In the genomic region with DNA sequence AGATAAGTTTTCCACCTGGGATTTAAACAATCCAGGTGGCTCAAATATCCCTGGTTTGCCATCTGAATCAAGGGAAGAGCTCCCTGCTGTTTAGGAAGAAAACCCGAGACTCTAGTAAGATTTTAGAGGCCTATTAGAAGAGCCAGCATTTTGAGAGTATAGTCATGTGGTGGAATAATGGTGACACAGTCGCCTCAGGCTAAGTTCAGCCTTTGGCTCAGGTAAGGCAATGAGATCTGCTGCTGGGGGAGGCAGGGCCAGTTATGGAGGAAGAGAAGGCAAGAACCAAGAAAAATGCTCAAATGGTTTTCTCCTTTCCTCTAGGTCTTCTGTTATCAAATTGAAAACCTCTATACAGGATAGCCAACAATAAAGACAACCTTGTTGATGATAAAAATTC, we compare ENCODE assay signal across 21 cellular contexts. TPM values are rescaled to one million over a fixed set of nuclear protein-coding genes. Genes with fewer than 3 reads are reported as not detected.
A peak's percentile ranks its signal among the peaks of the same experiment; 100 is the strongest.
DNase-seq lines count a peak whose midpoint lies in the region; ATAC-seq, FAIRE-seq and TF ChIP-seq lines count a peak whose summit lies in the region.
"Had no signal": no experiment of that assay in that cellular context is flagged by ENCODE, and none has a peak within 500 bp of the region (broad histone marks: within the 10 kb centered on the region; RNA-seq: fewer than 3 reads in every experiment).

No MANE protein-coding gene starts in this region.

- no peaks in the 10 kb centered on the region for H3K79me1 ChIP-seq in trophoblast cell (ENCODE audit: low read length)

- peak overlapping the region; percentile 43 for H2AK5ac ChIP-seq in trophoblast cell (ENCODE audit: low read length)

- DNase-seq in NCI-H2107 treated with DMSO at 0.1 percent for 48 hours (lab: John Stamatoyannopoulos, UW; ENCODE audit: unreplicated experiment) (peak; percentile 54), NCI-H2107 (lab: John Stamatoyannopoulos, UW) (no peak), M059J (ENCODE audit: low read depth) (peak; percentile 44), bronchial epithelial cell (ENCODE audit: low read depth) (peak; percentile 53), trophoblast cell (peak; percentile 72 to 90), NCI-H446 (lab: John Stamatoyannopoulos, UW) (no peak)
- DNase-seq in CD8-positive, alpha-beta memory T cell = no peak
- DNase-seq: 8988T; CD8-positive, alpha-beta T cell; EL; H9; IMR-90; MV-4-11; NCI-H226; NCI-H526; OCI-M1; RPMI8226; T-cell had no signal

- peak overlapping the region; percentile 57 for H2BK120ac ChIP-seq in trophoblast cell (ENCODE audit: insufficient read depth, low read length, poor library complexity)

- H3K4me3 ChIP-seq in bronchial epithelial cell (ENCODE audit: low read depth, low read length) = no peak overlapping the region
- no peak overlapping the region for H3K4me3 ChIP-seq in trophoblast cell (ENCODE audit: low read depth, low read length)
- H3K4me3 ChIP-seq in CD8-positive, alpha-beta memory T cell (ENCODE audit: low read length) = no peak overlapping the region

- no peak overlapping the region for H2BK5ac ChIP-seq in trophoblast cell (ENCODE audit: low read depth, low read length, poor library complexity)

- TF ChIP-seq CTCF in bronchial epithelial cell (IDR thresholded peaks at IDR 0.05; ENCODE audit: insufficient read depth, low read length, severe bottlenecking) = no peak

- peaks cover 0 to 6% of the 10 kb centered on the region in 2 experiments for H3K4me1 ChIP-seq in trophoblast cell (ENCODE audit: control insufficient read depth in 1 of 2, insufficient read depth in 2 of 2, low read length in 2 of 2)
- no peaks in the 10 kb centered on the region for H3K4me1 ChIP-seq in CD8-positive, alpha-beta memory T cell (ENCODE audit: insufficient read depth, low read length)

- no peak for FAIRE-seq in bronchial epithelial cell (lab: Jason Lieb, UNC)

- peak overlapping the region; percentile 76 for H4K91ac ChIP-seq in trophoblast cell (ENCODE audit: low read depth, low read length)

- peak overlapping the region; percentile 69 for H3K27ac ChIP-seq in trophoblast cell (ENCODE audit: low read depth, low read length)
- H3K27ac ChIP-seq in CD8-positive, alpha-beta memory T cell (ENCODE audit: low read depth, low read length) = no peak overlapping the region
- H3K27ac ChIP-seq: HL-60, KMS-11 had no signal

- no peak overlapping the region for H4K8ac ChIP-seq in trophoblast cell (ENCODE audit: low read depth, low read length)

- H3K79me2 ChIP-seq in trophoblast cell (ENCODE audit: control insufficient read depth, insufficient read depth, low read length, poor library complexity) = no peaks in the 10 kb centered on the region

- H3K27me3 Mint-ChIP-seq in CD8-positive, alpha-beta memory T cell = no peaks in the 10 kb centered on the region
- H3K27me3 Mint-ChIP-seq: T-cell had no signal

- H3K4me2 ChIP-seq in trophoblast cell (ENCODE audit: low read length) = no peak overlapping the region
- H3K4me2 ChIP-seq: KMS-11 had no signal

- no peak overlapping the region for H2AFZ ChIP-seq in trophoblast cell (ENCODE audit: insufficient read depth, low read length, poor library complexity)

- no peak overlapping the region for H3K14ac ChIP-seq in trophoblast cell (ENCODE audit: low read length)

- H3K4me1 Mint-ChIP-seq in CD8-positive, alpha-beta memory T cell = no peaks in the 10 kb centered on the region
- H3K4me1 Mint-ChIP-seq: T-cell had no signal

- H3K27me3 ChIP-seq in bronchial epithelial cell (ENCODE audit: control insufficient read depth, insufficient read depth, low read length) (no peaks in the 10 kb centered on the region), trophoblast cell (ENCODE audit: insufficient read depth, low read length) (no peaks in the 10 kb centered on the region)
- no peaks in the 10 kb centered on the region for H3K27me3 ChIP-seq in CD8-positive, alpha-beta memory T cell (ENCODE audit: insufficient read depth, low read length, poor library complexity, severe bottlenecking)

- H3K36me3 Mint-ChIP-seq in CD8-positive, alpha-beta memory T cell = peaks cover 0 to 11% (median 11%) of the 10 kb centered on the region in 3 donors
- H3K36me3 Mint-ChIP-seq: T-cell had no signal

- H3K9ac ChIP-seq in trophoblast cell (ENCODE audit: low read length) = no peak overlapping the region
- H3K9ac ChIP-seq: KMS-11 had no signal

- no CpG with 5 or more reads among the region's 2 CpGs for WGBS in trophoblast cell (ENCODE audit: extremely low coverage, insufficient coverage, insufficient read length)

- H3K23ac ChIP-seq in trophoblast cell (ENCODE audit: low read length) = no peak overlapping the region

- no peak overlapping the region for H3K27ac Mint-ChIP-seq in CD8-positive, alpha-beta memory T cell
- H3K27ac Mint-ChIP-seq: CD8-positive, alpha-beta T cell; T-cell had no signal

- POLR2A ChIA-PET in CD8-positive, alpha-beta memory T cell (lab: Charles Lee) = no interaction called here

- no peak overlapping the region for H3K4ac ChIP-seq in trophoblast cell (ENCODE audit: low read depth, low read length)

- no peak overlapping the region for H3K18ac ChIP-seq in trophoblast cell (ENCODE audit: low read length)

- no peaks in the 10 kb centered on the region for H3K9me3 Mint-ChIP-seq in CD8-positive, alpha-beta memory T cell
- H3K9me3 Mint-ChIP-seq: CD8-positive, alpha-beta T cell; H9; T-cell had no signal

- ATAC-seq in GM21360 (IDR thresholded peaks at IDR 0.05; ENCODE audit: unreplicated experiment) = no peak

- CTCF ChIA-PET in CD8-positive, alpha-beta memory T cell (lab: Charles Lee) = interaction anchor here (0.9 to 3.1 kb wide), 7 partner anchors 14 to 415 kb away, joined by 3 to 37 read pairs (median 6); a partner anchor contains a TSS

- H3K9me3 ChIP-seq in trophoblast cell (ENCODE audit: insufficient read depth, low read depth, low read length) = no peaks in the 10 kb centered on the region
- H3K9me3 ChIP-seq in CD8-positive, alpha-beta memory T cell (ENCODE audit: low read length) = no peaks in the 10 kb centered on the region

- H2BK12ac ChIP-seq in trophoblast cell (ENCODE audit: low read length) = no peak overlapping the region

- H3K36me3 ChIP-seq in bronchial epithelial cell (ENCODE audit: control insufficient read depth, insufficient read depth, low read length) (no peaks in the 10 kb centered on the region), trophoblast cell (ENCODE audit: control insufficient read depth in 1 of 2, insufficient read depth in 2 of 2, low read length in 2 of 2) (peaks cover 2 to 4% of the 10 kb centered on the region in 2 experiments)
- no peaks in the 10 kb centered on the region for H3K36me3 ChIP-seq in CD8-positive, alpha-beta memory T cell (ENCODE audit: insufficient read depth, low read length)

- no peak overlapping the region for H3K4me3 Mint-ChIP-seq in CD8-positive, alpha-beta memory T cell
- H3K4me3 Mint-ChIP-seq: CD8-positive, alpha-beta T cell; H9; T-cell had no signal

- no peak overlapping the region for H4K12ac ChIP-seq in trophoblast cell (ENCODE audit: low read depth, low read length)

RNA-seq across cellular contexts. Expression of a gene that starts 16.2 kb away (rescaled TPM):
- total RNA-seq in M059J (2014; rRNA removed; shearing (Covaris generic)) = 69.2 and 71.1 TPM in 2 replicates
- total RNA-seq in bronchial epithelial cell = 14.2 and 15.8 TPM in 2 replicates
- 29.7 and 31.0 TPM in 2 replicates for polyA plus RNA-seq in trophoblast cell (2013)
- 10 to 100 TPM; 41.3 to 44.2 TPM for total RNA-seq in CD8-positive, alpha-beta memory T cell
- 23.5 TPM for polyA plus RNA-seq in CD8-positive, alpha-beta memory T cell

RNA-seq across cellular contexts. Expression of a gene that starts 16.4 kb away (rescaled TPM):
- 64.4 and 77.6 TPM in 2 replicates for total RNA-seq in M059J (2014; rRNA removed; shearing (Covaris generic))
- total RNA-seq in bronchial epithelial cell = 17.4 and 29.0 TPM in 2 replicates
- polyA plus RNA-seq in trophoblast cell (2013) = 49.2 and 53.1 TPM in 2 replicates
- 100 to 1,000 TPM; 102 to 114 TPM for total RNA-seq in CD8-positive, alpha-beta memory T cell
- 53.4 TPM for polyA plus RNA-seq in CD8-positive, alpha-beta memory T cell

RNA-seq across cellular contexts. Expression of a gene that starts 30.3 kb away (rescaled TPM):
- 26.6 and 38.2 TPM in 2 replicates for total RNA-seq in M059J (2014; rRNA removed; shearing (Covaris generic))
- 42.4 and 54.4 TPM in 2 replicates for total RNA-seq in bronchial epithelial cell
- polyA plus RNA-seq in trophoblast cell (2013) = 49.8 and 50.4 TPM in 2 replicates
- 10 to 100 TPM; 64.7 to 70.6 TPM for total RNA-seq in CD8-positive, alpha-beta memory T cell
- polyA plus RNA-seq in CD8-positive, alpha-beta memory T cell = 31.0 TPM

Comparison
In these comparisons a context has a peak if more than half of its experiments do, and no peak if none do; other contexts are left out.
1. DNase-seq: peak in NCI-H2107 treated with DMSO at 0.1 percent for 48 hours (single experiment), M059J (single experiment), bronchial epithelial cell (single experiment) and trophoblast cell (2 of 2); none in NCI-H2107 (single experiment), NCI-H446 (0 of 2) and CD8-positive, alpha-beta memory T cell (0 of 5).